8 cellular contexts compared by ENCODE assay signal in genomic region chr2:184597571-184597980, GRCh38. TPM values are rescaled to one million over a fixed set of nuclear protein-coding genes. Genes with fewer than 3 reads are reported as not detected.
DNase-seq lines count a peak whose midpoint lies in the region; ATAC-seq and TF ChIP-seq lines count a peak whose summit lies in the region.

No MANE protein-coding gene starts in this region.

- H3K4me1 ChIP-seq in esophagus muscularis mucosa (peaks cover 8 to 27% (median 16%) of the 10 kb centered on the region in 4 donors), mucosa of descending colon (ENCODE audit: low read depth) (peaks cover 2% of the 10 kb centered on the region), upper lobe of right lung (no peaks in the 10 kb centered on the region)

- peak overlapping the region; percentile 66 for H3K4me3 Mint-ChIP-seq in T-helper 17 cell

- ATAC-seq in T-helper 17 cell, result no peak
- ATAC-seq in mucosa of descending colon, result peak; percentile 54
- ATAC-seq in upper lobe of right lung, result peak; percentile 60

- H3K27me3 ChIP-seq in esophagus muscularis mucosa (peaks cover 0 to 43% (median 9%) of the 10 kb centered on the region in 4 donors), upper lobe of right lung (peaks cover 4% of the 10 kb centered on the region)

- no peak for TF ChIP-seq POLR2A in esophagus muscularis mucosa (IDR thresholded peaks at IDR 0.05; ENCODE audit: low read depth)

- WGBS in esophagus muscularis mucosa, result 3% methylated on average over 7 of the region's 14 CpGs

- no peak for TF ChIP-seq EP300 in esophagus muscularis mucosa (IDR thresholded peaks at IDR 0.05)

- intact Hi-C loops in esophagus muscularis mucosa (cut with DNase I), result no loop called here
- intact Hi-C loops in mucosa of descending colon (cut with DNase I, micrococcal nuclease), result no loop called here
- intact Hi-C loops in upper lobe of right lung (cut with DNase I), result no loop called here

- no peaks in the 10 kb centered on the region for H3K36me3 Mint-ChIP-seq in T-helper 17 cell (ENCODE audit: low read depth)

- H3K9me3 ChIP-seq in T-helper 17 cell (ENCODE audit: control insufficient read depth, low read length, poor library complexity, severe bottlenecking) (no peaks in the 10 kb centered on the region), esophagus muscularis mucosa (no peaks in the 10 kb centered on the region), mucosa of descending colon (no peaks in the 10 kb centered on the region), upper lobe of right lung (no peaks in the 10 kb centered on the region)

- H3K4me3 ChIP-seq in esophagus muscularis mucosa (peak overlapping the region; percentile 58 to 71 (median 64)), mucosa of descending colon (no peak overlapping the region), upper lobe of right lung (peak overlapping the region; percentile 50)

- peak; percentile 13 to 53 for DNase-seq in NCI-H524 (lab: John Stamatoyannopoulos, UW)
- DNase-seq in NCI-H524 treated with DMSO at 0.1 percent for 48 hours (lab: John Stamatoyannopoulos, UW), result no peak
- DNase-seq in HK-2 (ENCODE audit: unreplicated experiment), result peak; percentile 2
- DNase-seq in T-helper 17 cell, result no peak
- DNase-seq in esophagus muscularis mucosa (ENCODE audit: extremely low spot score), result no peak
- peak in 2 of 3 donors; percentile 10 to 18 for DNase-seq in mucosa of descending colon
- DNase-seq in upper lobe of right lung, result no peak
- DNase-seq in stimulated activated CD4-positive, alpha-beta T cell treated with anti-CD3 and anti-CD28 coated beads, Interleukin-12 subunit alpha, Interleukin-12 subunit beta, amount 100 ng/mL, for 4 hours, result no peak

- no peaks in the 10 kb centered on the region for H3K36me3 ChIP-seq in esophagus muscularis mucosa
- no peaks in the 10 kb centered on the region for H3K36me3 ChIP-seq in mucosa of descending colon (ENCODE audit: low read depth)
- H3K36me3 ChIP-seq in upper lobe of right lung, result no peaks in the 10 kb centered on the region

- peaks cover 6% of the 10 kb centered on the region for H3K4me1 Mint-ChIP-seq in T-helper 17 cell

- no peak for TF ChIP-seq CTCF in esophagus muscularis mucosa (IDR thresholded peaks at IDR 0.05)
- no peak for TF ChIP-seq CTCF in mucosa of descending colon (IDR thresholded peaks at IDR 0.05)
- no peak for TF ChIP-seq CTCF in upper lobe of right lung (IDR thresholded peaks at IDR 0.05)

- H3K27ac Mint-ChIP-seq in T-helper 17 cell, result no peak overlapping the region

- H3K27ac ChIP-seq in esophagus muscularis mucosa (replicated peaks in 1 of 4) (peak overlapping the region in 1 of 4 donors; percentile 56), upper lobe of right lung (peak overlapping the region; percentile 63)

- H3K27me3 Mint-ChIP-seq in T-helper 17 cell, result peaks cover 32% of the 10 kb centered on the region

RNA-seq across cellular contexts. Expression of gene ZNF804A, which starts 0.8 kb away (rescaled TPM):
- total RNA-seq in T-helper 17 cell (not detected), esophagus muscularis mucosa (under 1 TPM in 1 of 4 donors, not detected in 3; 0.33 TPM), mucosa of descending colon (under 1 TPM in 2 of 3 donors, not detected in 1; 0.14 to 0.70 TPM), upper lobe of right lung (0.78 TPM)

Comparison
In these comparisons a context has a peak if more than half of its experiments do, and no peak if none do; other contexts are left out.
1. DNase-seq: peak in NCI-H524 (2 of 2), HK-2 (single experiment) and mucosa of descending colon (2 of 3); none in NCI-H524 treated with DMSO at 0.1 percent for 48 hours (single experiment), T-helper 17 cell (0 of 3), esophagus muscularis mucosa (single experiment), upper lobe of right lung (single experiment) and stimulated activated CD4-positive, alpha-beta T cell treated with anti-CD3 and anti-CD28 coated beads, Interleukin-12 subunit alpha, Interleukin-12 subunit beta, amount 100 ng/mL, for 4 hours (single experiment).